Comparison of ENCODE assay signal across 8 cellular contexts in genomic region chr5:172110921-172111873, GRCh38.
DNase-seq lines count a peak whose midpoint lies in the region; ATAC-seq and TF ChIP-seq lines count a peak whose summit lies in the region.

No MANE protein-coding gene starts in this region.

- 6 to 12% (median 9%) methylated on average over 11 to 17 of the region's 17 CpGs for WGBS in spleen, 5 donors

- DNase-seq in OCI-LY7 (ENCODE audit: low spot score) (peak; percentile 92), activated T-cell treated with anti-CD3 and anti-CD28 coated beads for 48 hours (ENCODE audit: low read depth) (peak; percentile 84), fibroblast of pulmonary artery (ENCODE audit: low read depth) (peak; percentile 61), spleen (peak; percentile 96), COLO829 (ENCODE audit: low spot score) (no peak), GM03348 (ENCODE audit: low spot score) (no peak)

- CTCF ChIA-PET in OCI-LY7 (lab: Charles Lee; ENCODE audit: unreplicated experiment), result interaction anchor here (0.6 to 1.7 kb wide), 3 partner anchors 65 to 77 kb away, joined by 6 to 10 read pairs (median 6); partner anchors contain the start of gene STK10

- intact Hi-C loops in OCI-LY7 (cut with micrococcal nuclease; ENCODE audit: unreplicated experiment), result loop anchor here (1.0 to 10.0 kb wide), 4 partner anchors 64 to 724 kb away; partner anchors contain the start of genes ERGIC1 and STK10
- intact Hi-C loops in spleen (cut with DNase I; ENCODE audit: low total_unique reads), result no loop called here

- TF ChIP-seq POLR2A in GM18526 (IDR thresholded peaks at IDR 0.05; ENCODE audit: extremely low read depth, insufficient read length) (peak; percentile 43), spleen (IDR thresholded peaks at IDR 0.05) (no peak)

- POLR2A ChIA-PET in OCI-LY7 (lab: Charles Lee), result interaction anchor here (0.5 to 2.8 kb wide), 14 partner anchors 40 to 172 kb away, joined by 3 to 8 read pairs (median 4); partner anchors contain the start of gene UBTD2

- no TSS peak for BruUV-seq in OCI-LY7 (replicated peaks; lab: Mats Ljungman, UMichigan)

- H3K4me2 ChIP-seq in OCI-LY7 (ENCODE audit: low read length), result peak overlapping the region; percentile 76

- H3K9me2 ChIP-seq in OCI-LY7 (ENCODE audit: insufficient read depth, low read length), result no peaks in the 10 kb centered on the region

- peak; percentile 70 for ATAC-seq in HG02938 (IDR thresholded peaks at IDR 0.05; ENCODE audit: unreplicated experiment)

- H3K36me3 ChIP-seq in OCI-LY7 (ENCODE audit: insufficient read depth, low read length) (peaks cover 18% of the 10 kb centered on the region), spleen (peaks cover 0 to 48% (median 5%) of the 10 kb centered on the region in 6 donors)

- H3K4me3 ChIP-seq in OCI-LY7 (ENCODE audit: low read depth, low read length, poor library complexity, severe bottlenecking) (peak overlapping the region; percentile 52), fibroblast of pulmonary artery (replicated peaks; ENCODE audit: low read depth, low read length) (peak overlapping the region; percentile 30), spleen (peak overlapping the region in 7 of 8 donors; percentile 12 to 64 (median 27))

- H2AFZ ChIP-seq in OCI-LY7 (ENCODE audit: low read length), result peak overlapping the region; percentile 56; the same call in 1 of the 2 replicates

- H3K4me1 ChIP-seq in OCI-LY7 (ENCODE audit: insufficient read depth, low read length, poor library complexity, severe bottlenecking) (peaks cover 65% of the 10 kb centered on the region), spleen (peaks cover 57 to 100% (median 90%) of the 10 kb centered on the region in 6 donors)

- TF ChIP-seq CTCF in OCI-LY7 (conservative IDR thresholded peaks at IDR 0.05; ENCODE audit: low read length) (no peak), fibroblast of pulmonary artery (IDR thresholded peaks at IDR 0.05; ENCODE audit: low read length, missing control alignments) (no peak), spleen (IDR thresholded peaks at IDR 0.05 in 8 of 11, conservative IDR thresholded peaks at IDR 0.05 in 3 of 11) (peak in 4 of 11 experiments; percentile 18 to 32 (median 22))

- H3K27ac ChIP-seq in OCI-LY7 (ENCODE audit: low read depth, low read length, poor library complexity, severe bottlenecking), result peak overlapping the region; percentile 88
- H3K27ac ChIP-seq in spleen, result peak overlapping the region; percentile 55 to 93 (median 90)

- H3K9me3 ChIP-seq in OCI-LY7 (ENCODE audit: low read length) (no peaks in the 10 kb centered on the region), spleen (no peaks in the 10 kb centered on the region)

- H4K20me1 ChIP-seq in OCI-LY7 (ENCODE audit: insufficient read depth, low read length), result no peaks in the 10 kb centered on the region

- H3K27me3 ChIP-seq in spleen (replicated peaks in 1 of 7), result no peaks in the 10 kb centered on the region

- H3K79me2 ChIP-seq in OCI-LY7 (ENCODE audit: insufficient read depth, low read depth, low read length), result peaks cover 15% of the 10 kb centered on the region; the same call in 1 of the 2 replicates

Comparison
In these comparisons a context has a peak if more than half of its experiments do, and no peak if none do; other contexts are left out.
1. DNase-seq: peak in OCI-LY7 (single experiment), activated T-cell treated with anti-CD3 and anti-CD28 coated beads for 48 hours (single experiment), fibroblast of pulmonary artery (single experiment) and spleen (single experiment); none in COLO829 (single experiment) and GM03348 (single experiment).
2. Peak in every context shown above with its lines, with median percentiles within 50 percentile points of each other: H3K4me3 ChIP-seq.